9 cellular contexts compared by ENCODE assay signal in the genomic region with DNA sequence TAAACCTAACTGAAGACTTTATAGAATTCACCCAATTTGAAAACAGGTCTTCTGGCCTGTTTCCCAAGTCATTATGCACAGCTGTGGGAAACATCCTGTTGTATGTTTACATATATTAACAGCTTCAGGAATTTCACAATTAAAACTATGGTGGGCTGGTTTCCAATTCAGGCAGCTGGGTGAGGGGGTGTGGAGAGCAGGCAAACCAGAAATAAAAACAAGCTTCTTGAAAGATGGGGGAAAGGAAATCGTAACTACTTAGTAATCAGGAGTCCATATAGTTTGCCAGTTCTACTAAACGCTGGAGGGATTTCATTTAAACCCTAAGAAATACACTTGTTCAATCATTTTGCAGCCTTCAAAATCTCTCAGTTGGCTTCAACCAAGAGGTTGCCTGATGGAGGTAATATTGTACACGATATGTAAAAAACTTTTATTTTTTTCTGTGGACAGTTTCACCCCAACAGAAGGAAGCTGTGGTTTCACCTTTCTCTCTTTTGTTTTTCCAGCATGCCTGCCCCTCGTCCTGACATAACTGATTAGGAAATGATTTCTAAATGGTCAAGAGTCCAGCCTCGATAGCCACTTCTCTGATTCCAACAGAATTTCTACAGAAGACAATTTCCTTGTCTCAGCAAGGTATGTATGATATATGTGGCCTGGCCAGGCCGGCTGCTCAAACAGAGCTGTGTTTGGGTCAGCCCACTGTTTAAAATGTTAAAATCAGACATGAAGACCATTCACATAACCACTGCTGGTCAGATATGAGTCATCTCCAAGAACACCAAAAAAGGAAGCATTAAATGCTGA. TPM values are rescaled to one million over a fixed set of nuclear protein-coding genes. Genes with fewer than 3 reads are reported as not detected.
DNase-seq lines count a peak whose midpoint lies in the region; ATAC-seq and TF ChIP-seq lines count a peak whose summit lies in the region.
"Had no signal": no experiment of that assay in that cellular context is flagged by ENCODE, and none has a peak within 500 bp of the region (broad histone marks: within the 10 kb centered on the region; RNA-seq: fewer than 3 reads in every experiment).

No MANE protein-coding gene starts in this region.

- peak overlapping the region in 1 of 2 donors; percentile 7 for H3K27ac Mint-ChIP-seq in natural killer cell
- peak overlapping the region in 1 of 2 donors; percentile 29 for H3K27ac Mint-ChIP-seq in natural killer cell treated with Interleukin-12 subunit alpha and Interleukin-12 subunit beta and Interleukin-15 and Interleukin-18, amount 100 ng/mL, for 72 hours
- H3K27ac Mint-ChIP-seq in memory B cell = peak overlapping the region; percentile 10
- H3K27ac Mint-ChIP-seq: activated naive CD8-positive, alpha-beta T cell had no signal

- H3K9me3 Mint-ChIP-seq in natural killer cell = no peaks in the 10 kb centered on the region
- no peaks in the 10 kb centered on the region for H3K9me3 Mint-ChIP-seq in natural killer cell treated with Interleukin-12 subunit alpha and Interleukin-12 subunit beta and Interleukin-15 and Interleukin-18, amount 100 ng/mL, for 72 hours
- no peaks in the 10 kb centered on the region for H3K9me3 Mint-ChIP-seq in memory B cell

- peak overlapping the region; percentile 32 for H3K4me3 Mint-ChIP-seq in natural killer cell
- no peak overlapping the region for H3K4me3 Mint-ChIP-seq in natural killer cell treated with Interleukin-12 subunit alpha and Interleukin-12 subunit beta and Interleukin-15 and Interleukin-18, amount 100 ng/mL, for 72 hours
- H3K4me3 Mint-ChIP-seq in memory B cell = no peak overlapping the region
- H3K4me3 Mint-ChIP-seq: activated naive CD8-positive, alpha-beta T cell had no signal

- in situ Hi-C loops in astrocyte of the spinal cord (cut with HindIII; ENCODE audit: low sequenced_read_pairs) = no loop called here

- no peak for DNase-seq in natural killer cell
- DNase-seq in natural killer cell treated with Interleukin-12 subunit alpha and Interleukin-12 subunit beta and Interleukin-15 and Interleukin-18, amount 100 ng/mL, for 72 hours (ENCODE audit: low spot score) = no peak
- DNase-seq in HT1080 (ENCODE audit: low read depth) = peak; percentile 89
- DNase-seq in astrocyte of the spinal cord (ENCODE audit: low read depth, low spot score) = peak; percentile 95
- DNase-seq in memory B cell (ENCODE audit: low spot score in 2 of 2) = no peak
- no peak for DNase-seq in NCI-H1417 treated with DMSO at 0.1 percent for 48 hours (lab: John Stamatoyannopoulos, UW)
- DNase-seq in activated T-cell treated with anti-CD3 and anti-CD28 coated beads, Interleukin-2, amount 50 U/mL, for 1 hour = no peak
- no peak for DNase-seq in T-helper 1 cell

- H3K4me1 Mint-ChIP-seq in natural killer cell (peaks cover 20 to 23% of the 10 kb centered on the region in 2 donors), memory B cell (peaks cover 10% of the 10 kb centered on the region)
- peaks cover 11 to 16% of the 10 kb centered on the region in 2 donors for H3K4me1 Mint-ChIP-seq in natural killer cell treated with Interleukin-12 subunit alpha and Interleukin-12 subunit beta and Interleukin-15 and Interleukin-18, amount 100 ng/mL, for 72 hours (ENCODE audit: low read depth in 2 of 2)

- H3K4me3 ChIP-seq in astrocyte of the spinal cord (ENCODE audit: low read depth, low read length) = no peak overlapping the region

- H3K36me3 Mint-ChIP-seq in natural killer cell (no peaks in the 10 kb centered on the region), memory B cell (peaks cover 17% of the 10 kb centered on the region)
- no peaks in the 10 kb centered on the region for H3K36me3 Mint-ChIP-seq in natural killer cell treated with Interleukin-12 subunit alpha and Interleukin-12 subunit beta and Interleukin-15 and Interleukin-18, amount 100 ng/mL, for 72 hours
- H3K36me3 Mint-ChIP-seq: activated naive CD8-positive, alpha-beta T cell had no signal

- no peak for TF ChIP-seq CTCF in natural killer cell (IDR thresholded peaks at IDR 0.05)
- TF ChIP-seq CTCF in astrocyte of the spinal cord (IDR thresholded peaks at IDR 0.05; ENCODE audit: low read depth, low read length) = no peak

- no peaks in the 10 kb centered on the region for H3K27me3 Mint-ChIP-seq in natural killer cell (ENCODE audit: low read depth in 2 of 2)
- H3K27me3 Mint-ChIP-seq in natural killer cell treated with Interleukin-12 subunit alpha and Interleukin-12 subunit beta and Interleukin-15 and Interleukin-18, amount 100 ng/mL, for 72 hours = no peaks in the 10 kb centered on the region
- no peaks in the 10 kb centered on the region for H3K27me3 Mint-ChIP-seq in memory B cell
- H3K27me3 Mint-ChIP-seq: activated naive CD8-positive, alpha-beta T cell had no signal

- intact Hi-C loops in natural killer cell (cut with micrococcal nuclease) = no loop called here

- ATAC-seq in natural killer cell = no peak
- no peak for ATAC-seq in natural killer cell treated with Interleukin-12 subunit alpha and Interleukin-12 subunit beta and Interleukin-15 and Interleukin-18, amount 100 ng/mL, for 72 hours
- no peak for ATAC-seq in memory B cell (ENCODE audit: low read depth)

RNA-seq across cellular contexts. Expression of a gene that starts 22.6 kb away (rescaled TPM):
- total RNA-seq in natural killer cell = not detected
- total RNA-seq in natural killer cell treated with Interleukin-12 subunit alpha and Interleukin-12 subunit beta and Interleukin-15 and Interleukin-18, amount 100 ng/mL, for 72 hours = not detected
- total RNA-seq in HT1080 (2014; rRNA removed; shearing (Covaris generic)) = 15.7 and 16.6 TPM in 2 replicates
- polyA plus RNA-seq in HT1080 (2015; cell fraction: cytosol; rRNA removed) = 20.7 and 25.9 TPM in 2 replicates
- polyA plus RNA-seq in HT1080 (2015; cell fraction: nucleus; rRNA removed) = 35.7 and 38.5 TPM in 2 replicates

Comparison
In these comparisons a context has a peak if more than half of its experiments do, and no peak if none do; other contexts are left out.
1. DNase-seq: peak in HT1080 (single experiment) and astrocyte of the spinal cord (single experiment); none in natural killer cell (single experiment), natural killer cell treated with Interleukin-12 subunit alpha and Interleukin-12 subunit beta and Interleukin-15 and Interleukin-18, amount 100 ng/mL, for 72 hours (single experiment), memory B cell (0 of 2), NCI-H1417 treated with DMSO at 0.1 percent for 48 hours (single experiment), activated T-cell treated with anti-CD3 and anti-CD28 coated beads, Interleukin-2, amount 50 U/mL, for 1 hour (single experiment) and T-helper 1 cell (0 of 5).
2. RNA of a gene that starts 22.6 kb away (total RNA-seq): 15.7 to 16.6 TPM in HT1080; not detected in natural killer cell and not detected in natural killer cell treated with Interleukin-12 subunit alpha and Interleukin-12 subunit beta and Interleukin-15 and Interleukin-18, amount 100 ng/mL, for 72 hours; every median in the first group is over 10 times any median in the second.